ENCODE assay signal across 12 cellular contexts in genomic region chr10:59098387-59098786, GRCh38.
A peak's percentile ranks its signal among the peaks of the same experiment; 100 is the strongest.
DNase-seq lines count a peak whose midpoint lies in the region; ATAC-seq and TF ChIP-seq lines count a peak whose summit lies in the region.
"Had no signal": no experiment of that assay in that cellular context is flagged by ENCODE, and none has a peak within 500 bp of the region (broad histone marks: within the 10 kb centered on the region; RNA-seq: fewer than 3 reads in every experiment).

No MANE protein-coding gene starts in this region.

- no peaks in the 10 kb centered on the region for H3K27me3 Mint-ChIP-seq in WTC11 (ENCODE audit: low read depth)

- H3K4me1 ChIP-seq in colonic mucosa (no peaks in the 10 kb centered on the region), testis (no peaks in the 10 kb centered on the region)
- H3K4me1 ChIP-seq: adrenal gland, neural progenitor cell had no signal

- no peak overlapping the region for H3K4me3 Mint-ChIP-seq in WTC11
- H3K4me3 Mint-ChIP-seq: neural progenitor cell had no signal

- no peak overlapping the region for H3K27ac Mint-ChIP-seq in WTC11
- H3K27ac Mint-ChIP-seq: neural progenitor cell had no signal

- H3K36me3 ChIP-seq in colonic mucosa = no peaks in the 10 kb centered on the region
- H3K36me3 ChIP-seq in testis (ENCODE audit: low read depth, missing control alignments) = no peaks in the 10 kb centered on the region
- H3K36me3 ChIP-seq: adrenal gland, neural progenitor cell had no signal

- no peaks in the 10 kb centered on the region for H3K4me1 Mint-ChIP-seq in WTC11
- H3K4me1 Mint-ChIP-seq: neural progenitor cell had no signal

- CTCF ChIA-PET in GM10248 (lab: Yijun Ruan, JAX) = interaction anchor here (1.1 to 2.7 kb wide), 7 partner anchors 10 to 34 kb away, joined by 3 to 7 read pairs (median 4); no protein-coding TSS in a partner anchor
- CTCF ChIA-PET in WTC11 (lab: Charles Lee) = no interaction called here

- no peak for ATAC-seq in HG03520 (IDR thresholded peaks at IDR 0.05; ENCODE audit: unreplicated experiment)
- ATAC-seq in WTC11 = no peak
- ATAC-seq: stimulated activated naive CD8-positive, alpha-beta T cell treated with anti-CD3 and anti-CD28 coated beads, Interleukin-15, Interleukin-2, amounts not matched to agents 100 U/mL and 50 U/mL, for 24 hours had no signal

- DNase-seq in AG08396 (ENCODE audit: low spot score) (peak; percentile 27), HS-5 (ENCODE audit: low read depth) (peak; percentile 61), colonic mucosa (peak; percentile 24), myocyte (ENCODE audit: low read depth) (peak; percentile 18), testis (no peak), GM10248 (ENCODE audit: extremely low spot score) (no peak), WTC11 (ENCODE audit: low spot score) (no peak)
- DNase-seq: stimulated activated naive CD8-positive, alpha-beta T cell treated with anti-CD3 and anti-CD28 coated beads, Interleukin-15, Interleukin-2, amounts not matched to agents 100 U/mL and 50 U/mL, for 24 hours had no signal

- no peak for TF ChIP-seq POLR2A in testis (IDR thresholded peaks at IDR 0.05)

- TF ChIP-seq CTCF in colonic mucosa (IDR thresholded peaks at IDR 0.05) (no peak), testis (IDR thresholded peaks at IDR 0.05) (no peak), GM10248 (IDR thresholded peaks at IDR 0.05; ENCODE audit: control extremely low read depth, extremely low read depth, low read depth, missing control alignments) (no peak), WTC11 (IDR thresholded peaks at IDR 0.05) (no peak)

- H3K4me3 ChIP-seq in colonic mucosa (no peak overlapping the region), testis (no peak overlapping the region)
- H3K4me3 ChIP-seq: adrenal gland, neural progenitor cell had no signal

- H3K9ac ChIP-seq in colonic mucosa (ENCODE audit: low read depth in 2 of 2, low read length in 2 of 2) = no peak overlapping the region
- H3K9ac ChIP-seq: neural progenitor cell had no signal

- peak overlapping the region; percentile 35 for H3K27ac ChIP-seq in colonic mucosa
- H3K27ac ChIP-seq in testis = no peak overlapping the region
- H3K27ac ChIP-seq: adrenal gland, C4-2B, neural progenitor cell had no signal

- POLR2A ChIA-PET in GM10248 (lab: Yijun Ruan, JAX) (interaction anchor here (0.5 to 0.6 kb wide), 2 partner anchors 19 to 63 kb away, joined by 3 read pairs; no protein-coding TSS in a partner anchor), WTC11 (lab: Charles Lee) (interaction anchor here (0.7 kb wide), 1 partner anchor 14 kb away, joined by 3 read pairs; no protein-coding TSS in a partner anchor)

- H3K27me3 ChIP-seq in colonic mucosa = no peaks in the 10 kb centered on the region
- H3K27me3 ChIP-seq in testis = no peaks in the 10 kb centered on the region
- H3K27me3 ChIP-seq: adrenal gland, neural progenitor cell had no signal

- H3K9me3 ChIP-seq in colonic mucosa = no peaks in the 10 kb centered on the region
- no peaks in the 10 kb centered on the region for H3K9me3 ChIP-seq in testis
- H3K9me3 ChIP-seq: adrenal gland had no signal

- H3K36me3 Mint-ChIP-seq in WTC11 = no peaks in the 10 kb centered on the region
- H3K36me3 Mint-ChIP-seq: neural progenitor cell had no signal

- H3K9me3 Mint-ChIP-seq in WTC11 = peaks cover 4% of the 10 kb centered on the region; the same call in 1 of the 2 replicates
- H3K9me3 Mint-ChIP-seq: neural progenitor cell had no signal

- intact Hi-C loops in colonic mucosa (cut with DNase I) = no loop called here
- intact Hi-C loops in testis (cut with DNase I; ENCODE audit: low total_unique reads) = no loop called here

TF ChIP-seq in WTC11, 78 proteins besides CTCF, POLR2A, EP300 and RAD21:
- no peak for TF ChIP-seq ATF2 (CRISPR knock-in tag; IDR thresholded peaks at IDR 0.05; ENCODE audit: borderline replicate concordance, low read depth)
- TF ChIP-seq CREM (CRISPR knock-in tag; IDR thresholded peaks at IDR 0.05) = no peak
- TF ChIP-seq CBFB (CRISPR knock-in tag; IDR thresholded peaks at IDR 0.05; ENCODE audit: low read depth) = no peak
- TF ChIP-seq NFYB (CRISPR knock-in tag; conservative IDR thresholded peaks at IDR 0.05; ENCODE audit: low read depth) = no peak
- TF ChIP-seq MXD4 (CRISPR knock-in tag; IDR thresholded peaks at IDR 0.05; ENCODE audit: borderline replicate concordance) = no peak
- no peak for TF ChIP-seq ARID4B (CRISPR knock-in tag; IDR thresholded peaks at IDR 0.05; ENCODE audit: borderline replicate concordance)
- TF ChIP-seq HMGXB4 (CRISPR knock-in tag; IDR thresholded peaks at IDR 0.05) = no peak
- no peak for TF ChIP-seq TEAD4 (CRISPR knock-in tag; IDR thresholded peaks at IDR 0.05)

Comparison
In these comparisons a context has a peak if more than half of its experiments do, and no peak if none do; other contexts are left out.
1. DNase-seq: peak in AG08396 (single experiment), HS-5 (single experiment), colonic mucosa (single experiment) and myocyte (single experiment); none in testis (single experiment), GM10248 (single experiment) and WTC11 (single experiment).